ENCODE assay signal across 24 cellular contexts in the genomic region with DNA sequence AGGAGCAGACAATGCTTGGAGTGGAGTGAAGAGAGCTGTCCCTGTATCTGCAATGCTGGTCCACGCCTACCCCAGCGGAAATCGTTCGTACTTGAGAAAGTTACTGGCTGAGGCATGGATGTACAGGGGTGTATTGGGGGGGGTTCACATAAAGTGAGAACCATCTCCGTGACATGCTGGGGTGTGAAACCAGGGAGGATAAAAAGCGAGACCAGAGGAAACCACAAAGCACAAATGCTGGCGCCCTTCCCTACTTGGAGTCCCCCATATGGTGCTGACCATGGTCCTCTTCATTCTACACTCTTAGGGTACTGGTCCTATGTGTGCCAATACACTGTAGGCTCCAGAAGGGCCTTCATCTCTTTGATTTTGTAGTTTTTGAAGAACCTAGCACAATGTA.
DNase-seq lines count a peak whose midpoint lies in the region; ATAC-seq, FAIRE-seq and TF ChIP-seq lines count a peak whose summit lies in the region.
"Had no signal": no experiment of that assay in that cellular context is flagged by ENCODE, and none has a peak within 500 bp of the region (broad histone marks: within the 10 kb centered on the region; RNA-seq: fewer than 3 reads in every experiment).

No MANE protein-coding gene starts in this region.

- ATAC-seq in HepG2 (no peak), right lobe of liver (no peak), left lobe of liver (no peak)
- peak in 1 of 2 donors; percentile 66 for ATAC-seq in natural killer cell treated with Interleukin-12 subunit alpha and Interleukin-12 subunit beta and Interleukin-15 and Interleukin-18, amount 100 ng/mL, for 72 hours
- ATAC-seq: A549; CD8-positive, alpha-beta T cell; GM12878 had no signal

- H3K9ac ChIP-seq in HepG2 (ENCODE audit: insufficient read depth, low read depth, low read length), result no peak overlapping the region
- H3K9ac ChIP-seq: BLaER1 treated with 17β-estradiol and CSF1 and Interleukin-3, amounts not matched to agents 10 nM and 100 nM had no signal

- H3K27me3 Mint-ChIP-seq in natural killer cell treated with Interleukin-12 subunit alpha and Interleukin-12 subunit beta and Interleukin-15 and Interleukin-18, amount 100 ng/mL, for 72 hours, result no peaks in the 10 kb centered on the region
- H3K27me3 Mint-ChIP-seq: B cell; CD4-positive, alpha-beta T cell had no signal

- H2AFZ ChIP-seq in HepG2 (ENCODE audit: low read length), result no peak overlapping the region

- H3K4me1 Mint-ChIP-seq in natural killer cell treated with Interleukin-12 subunit alpha and Interleukin-12 subunit beta and Interleukin-15 and Interleukin-18, amount 100 ng/mL, for 72 hours (ENCODE audit: low read depth in 2 of 2), result peaks cover 42 to 43% of the 10 kb centered on the region in 2 donors
- H3K4me1 Mint-ChIP-seq: B cell had no signal

- POLR2A ChIA-PET in HepG2 (lab: Yijun Ruan, JAX), result no interaction called here

- in situ Hi-C loops in HepG2 (cut with HindIII; ENCODE audit: extremely low pct_ligation_motif_present, low pct_unique_long_range_greater_than_20kb), result no loop called here

- DNase-seq in HepG2 (ENCODE audit: low spot score) (no peak), right lobe of liver (no peak), left lobe of liver (ENCODE audit: low spot score) (no peak), NCI-H1105 treated with DMSO at 0.1 percent for 48 hours (lab: John Stamatoyannopoulos, UW) (no peak)
- DNase-seq in natural killer cell treated with Interleukin-12 subunit alpha and Interleukin-12 subunit beta and Interleukin-15 and Interleukin-18, amount 100 ng/mL, for 72 hours (ENCODE audit: low spot score), result no peak
- DNase-seq: AML-193; Caco-2; Calu3; CD4-positive, alpha-beta T cell; CD8-positive, alpha-beta T cell; DMS 273 treated with DMSO at 0.1 percent for 48 hours; DMS153; DMS53; DND-41; EL; GDM1 had no signal

- H4K20me1 ChIP-seq in HepG2 (ENCODE audit: insufficient read depth, low read length), result 0 out of 2 replicates have a peak, but pooled peaks cover 3% of the 10 kb centered on the region
- H4K20me1 ChIP-seq: BLaER1 treated with 17β-estradiol and CSF1 and Interleukin-3, amounts not matched to agents 10 nM and 100 nM had no signal

- no peak for TF ChIP-seq RAD21 in HepG2 (CRISPR knock-in tag; IDR thresholded peaks at IDR 0.05)

- intact Hi-C loops in HepG2 (cut with micrococcal nuclease; ENCODE audit: unreplicated experiment), result no loop called here
- intact Hi-C loops in right lobe of liver (cut with DNase I), result no loop called here

- CTCF ChIA-PET in HepG2 (lab: Yijun Ruan, JAX; ENCODE audit: low intra/inter-chr PET ratio, low total read pairs), result no interaction called here

- no peak for TF ChIP-seq POLR2A in HepG2 (IDR thresholded peaks at IDR 0.05; ENCODE audit: insufficient read depth in 1 of 2, low read depth in 2 of 2, low read length in 2 of 2)
- TF ChIP-seq POLR2A in right lobe of liver (IDR thresholded peaks at IDR 0.05), result no peak

- FAIRE-seq in HepG2 (lab: Jason Lieb, UNC), result no peak
- FAIRE-seq: A549, GM12878, GM12892, GM18507 had no signal

- no peaks in the 10 kb centered on the region for H3K4me1 ChIP-seq in HepG2 (ENCODE audit: insufficient read depth, low read length)
- H3K4me1 ChIP-seq in right lobe of liver, result no peaks in the 10 kb centered on the region
- H3K4me1 ChIP-seq: A549; BLaER1 treated with 17β-estradiol and CSF1 and Interleukin-3, amounts not matched to agents 10 nM and 100 nM; Caco-2 had no signal

- no peaks in the 10 kb centered on the region for H3K79me2 ChIP-seq in HepG2 (ENCODE audit: insufficient read depth, low read length)

- no peak overlapping the region for H3K27ac Mint-ChIP-seq in natural killer cell treated with Interleukin-12 subunit alpha and Interleukin-12 subunit beta and Interleukin-15 and Interleukin-18, amount 100 ng/mL, for 72 hours
- H3K27ac Mint-ChIP-seq: B cell; CD4-positive, alpha-beta T cell; CD8-positive, alpha-beta T cell had no signal

- no peak overlapping the region for H3K27ac ChIP-seq in HepG2 (ENCODE audit: extremely low read length, insufficient read depth, low read length)
- no peak overlapping the region for H3K27ac ChIP-seq in right lobe of liver
- H3K27ac ChIP-seq: 22Rv1; A549; BLaER1 treated with 17β-estradiol and CSF1 and Interleukin-3, amounts not matched to agents 10 nM and 100 nM; C4-2B had no signal

- TF ChIP-seq EP300 in HepG2 (IDR thresholded peaks at IDR 0.05; ENCODE audit: low read depth in 2 of 2, low read length in 2 of 2) (no peak), HepG2 (CRISPR knock-in tag; IDR thresholded peaks at IDR 0.05; ENCODE audit: borderline replicate concordance) (no peak)

- H3K4me3 Mint-ChIP-seq in natural killer cell treated with Interleukin-12 subunit alpha and Interleukin-12 subunit beta and Interleukin-15 and Interleukin-18, amount 100 ng/mL, for 72 hours, result peak overlapping the region; percentile 10
- H3K4me3 Mint-ChIP-seq: B cell; CD4-positive, alpha-beta T cell; CD8-positive, alpha-beta T cell had no signal

- no peak for TF ChIP-seq CTCF in HepG2 (CRISPR knock-in tag; IDR thresholded peaks at IDR 0.05)
- TF ChIP-seq CTCF in right lobe of liver (IDR thresholded peaks at IDR 0.05), result no peak

- BruUV-seq in HepG2 (replicated peaks; lab: Mats Ljungman, UMichigan), result TSS peak; percentile 26

- H3K4me2 ChIP-seq in HepG2 (ENCODE audit: low read depth, low read length), result no peak overlapping the region
- H3K4me2 ChIP-seq: A549; BLaER1 treated with 17β-estradiol and CSF1 and Interleukin-3, amounts not matched to agents 10 nM and 100 nM had no signal

- H3K36me3 ChIP-seq in HepG2 (replicated peaks in 1 of 2; ENCODE audit: control insufficient read depth in 1 of 2, insufficient read depth in 2 of 2, low read length in 2 of 2), result peaks cover 0 to 7% of the 10 kb centered on the region in 2 experiments; a peak in 4 of 5 replicates
- no peaks in the 10 kb centered on the region for H3K36me3 ChIP-seq in right lobe of liver

- 96% methylated on average over 7 of the region's 7 CpGs for WGBS in HepG2 (ENCODE audit: low lambda C conversion rate)
- WGBS in right lobe of liver (ENCODE audit: insufficient coverage, low coverage, low lambda C conversion rate, missing lambda C conversion rate), result 78% methylated on average over 5 of the region's 7 CpGs

- H3K36me3 Mint-ChIP-seq in natural killer cell treated with Interleukin-12 subunit alpha and Interleukin-12 subunit beta and Interleukin-15 and Interleukin-18, amount 100 ng/mL, for 72 hours, result peaks cover 17% of the 10 kb centered on the region
- H3K36me3 Mint-ChIP-seq: CD8-positive, alpha-beta T cell had no signal

- no peak overlapping the region for H3K4me3 ChIP-seq in HepG2 (replicated peaks in 1 of 3; ENCODE audit: insufficient read depth in 1 of 3, low read depth in 2 of 3, low read length in 3 of 3)
- H3K4me3 ChIP-seq in right lobe of liver, result no peak overlapping the region
- H3K4me3 ChIP-seq: A549; BLaER1 treated with 17β-estradiol and CSF1 and Interleukin-3, amounts not matched to agents 10 nM and 100 nM; GM12878 had no signal

- H3K9me3 Mint-ChIP-seq in natural killer cell treated with Interleukin-12 subunit alpha and Interleukin-12 subunit beta and Interleukin-15 and Interleukin-18, amount 100 ng/mL, for 72 hours, result peaks cover 7% of the 10 kb centered on the region
- H3K9me3 Mint-ChIP-seq: CD4-positive, alpha-beta T cell had no signal

- no peaks in the 10 kb centered on the region for H3K27me3 ChIP-seq in HepG2 (ENCODE audit: control insufficient read depth in 1 of 2, insufficient read depth in 2 of 2, low read length in 2 of 2)
- H3K27me3 ChIP-seq in right lobe of liver, result no peaks in the 10 kb centered on the region
- H3K27me3 ChIP-seq: BLaER1 treated with 17β-estradiol and CSF1 and Interleukin-3, amounts not matched to agents 10 nM and 100 nM had no signal

- H3K9me3 ChIP-seq in HepG2 (ENCODE audit: low read length) (no peaks in the 10 kb centered on the region), right lobe of liver (no peaks in the 10 kb centered on the region)
- H3K9me3 ChIP-seq: A549, Caco-2 had no signal

TF ChIP-seq in HepG2, 621 proteins besides CTCF, POLR2A, EP300 and RAD21 (continues in another document):
- no peak for TF ChIP-seq ERF (CRISPR knock-in tag; IDR thresholded peaks at IDR 0.05)
- TF ChIP-seq FOXC1 (CRISPR knock-in tag; IDR thresholded peaks at IDR 0.05; ENCODE audit: borderline replicate concordance), result no peak
- TF ChIP-seq HCFC1 (IDR thresholded peaks at IDR 0.05; ENCODE audit: low read depth, low read length), result no peak
- TF ChIP-seq SCMH1 (CRISPR knock-in tag; IDR thresholded peaks at IDR 0.05; ENCODE audit: borderline replicate concordance), result no peak
- no peak for TF ChIP-seq ZNF274 (CRISPR knock-in tag; IDR thresholded peaks at IDR 0.05)
- TF ChIP-seq PCBP2 (optimal IDR thresholded peaks at IDR 0.05; ENCODE audit: low read depth, low read length, poor library complexity, severe bottlenecking), result no peak
- no peak for TF ChIP-seq ZNF839 (CRISPR knock-in tag; IDR thresholded peaks at IDR 0.05; ENCODE audit: borderline replicate concordance)
- TF ChIP-seq, protein P1, sequence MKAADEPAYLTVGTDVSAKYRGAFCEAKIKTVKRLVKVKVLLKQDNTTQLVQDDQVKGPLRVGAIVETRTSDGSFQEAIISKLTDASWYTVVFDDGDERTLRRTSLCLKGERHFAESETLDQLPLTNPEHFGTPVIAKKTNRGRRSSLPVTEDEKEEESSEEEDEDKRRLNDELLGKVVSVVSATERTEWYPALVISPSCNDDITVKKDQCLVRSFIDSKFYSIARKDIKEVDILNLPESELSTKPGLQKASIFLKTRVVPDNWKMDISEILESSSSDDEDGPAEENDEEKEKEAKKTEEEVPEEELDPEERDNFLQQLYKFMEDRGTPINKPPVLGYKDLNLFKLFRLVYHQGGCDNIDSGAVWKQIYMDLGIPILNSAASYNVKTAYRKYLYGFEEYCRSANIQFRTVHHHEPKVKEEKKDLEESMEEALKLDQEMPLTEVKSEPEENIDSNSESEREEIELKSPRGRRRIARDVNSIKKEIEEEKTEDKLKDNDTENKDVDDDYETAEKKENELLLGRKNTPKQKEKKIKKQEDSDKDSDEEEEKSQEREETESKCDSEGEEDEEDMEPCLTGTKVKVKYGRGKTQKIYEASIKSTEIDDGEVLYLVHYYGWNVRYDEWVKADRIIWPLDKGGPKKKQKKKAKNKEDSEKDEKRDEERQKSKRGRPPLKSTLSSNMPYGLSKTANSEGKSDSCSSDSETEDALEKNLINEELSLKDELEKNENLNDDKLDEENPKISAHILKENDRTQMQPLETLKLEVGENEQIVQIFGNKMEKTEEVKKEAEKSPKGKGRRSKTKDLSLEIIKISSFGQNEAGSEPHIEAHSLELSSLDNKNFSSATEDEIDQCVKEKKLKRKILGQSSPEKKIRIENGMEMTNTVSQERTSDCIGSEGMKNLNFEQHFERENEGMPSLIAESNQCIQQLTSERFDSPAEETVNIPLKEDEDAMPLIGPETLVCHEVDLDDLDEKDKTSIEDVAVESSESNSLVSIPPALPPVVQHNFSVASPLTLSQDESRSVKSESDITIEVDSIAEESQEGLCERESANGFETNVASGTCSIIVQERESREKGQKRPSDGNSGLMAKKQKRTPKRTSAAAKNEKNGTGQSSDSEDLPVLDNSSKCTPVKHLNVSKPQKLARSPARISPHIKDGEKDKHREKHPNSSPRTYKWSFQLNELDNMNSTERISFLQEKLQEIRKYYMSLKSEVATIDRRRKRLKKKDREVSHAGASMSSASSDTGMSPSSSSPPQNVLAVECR (CRISPR knock-in tag; IDR thresholded peaks at IDR 0.05; ENCODE audit: borderline replicate concordance), result no peak
- TF ChIP-seq ZNF572 (CRISPR knock-in tag; IDR thresholded peaks at IDR 0.05), result no peak
